In genomic region chr3:166837535-166837934, GRCh38 we compare ENCODE assay signal across 9 cellular contexts.
DNase-seq lines count a peak whose midpoint lies in the region; ATAC-seq and TF ChIP-seq lines count a peak whose summit lies in the region.
"Had no signal": no experiment of that assay in that cellular context is flagged by ENCODE, and none has a peak within 500 bp of the region (broad histone marks: within the 10 kb centered on the region; RNA-seq: fewer than 3 reads in every experiment).

No MANE protein-coding gene starts in this region.

- H3K4me1 ChIP-seq in GM23338 (ENCODE audit: insufficient read depth) (no peaks in the 10 kb centered on the region), adrenal gland (replicated peaks in 1 of 2) (no peaks in the 10 kb centered on the region)
- H3K4me1 ChIP-seq: colonic mucosa had no signal

- H3K27ac Mint-ChIP-seq in GM23338, result no peak overlapping the region

- DNase-seq in COLO829 (ENCODE audit: low spot score) (peak; percentile 18), GM23338 (ENCODE audit: low spot score) (peak; percentile 75), NCI-H226 (peak; percentile 1), fibroblast of mammary gland (ENCODE audit: low read depth) (peak; percentile 8), adrenal gland (no peak), UCSD-AML1 (lab: John Stamatoyannopoulos, UW; ENCODE audit: unreplicated experiment) (no peak), OCI-M2 (lab: John Stamatoyannopoulos, UW; ENCODE audit: unreplicated experiment) (no peak)
- DNase-seq in activated T-cell treated with anti-CD3 and anti-CD28 coated beads, Interleukin-2, amount 50 U/mL, for 4 hours, result no peak
- DNase-seq: colonic mucosa had no signal

- ATAC-seq in GM23338, result peak; percentile 92
- ATAC-seq in activated T-cell treated with anti-CD3 and anti-CD28 coated beads, Interleukin-2, amount 50 U/mL, for 4 hours, result no peak

- H4K20me1 ChIP-seq in GM23338 (replicated peaks; ENCODE audit: insufficient read depth), result no peaks in the 10 kb centered on the region

- no peak for TF ChIP-seq POLR2A in adrenal gland (IDR thresholded peaks at IDR 0.05)

- H3K27me3 ChIP-seq in GM23338 (ENCODE audit: insufficient read depth) (no peaks in the 10 kb centered on the region), adrenal gland (no peaks in the 10 kb centered on the region)
- H3K27me3 ChIP-seq: colonic mucosa had no signal

- peak; percentile 76 to 82 for TF ChIP-seq CTCF in GM23338 (conservative IDR thresholded peaks at IDR 0.05; ENCODE audit: low read depth in 2 of 2)
- peak; percentile 17 for TF ChIP-seq CTCF in fibroblast of mammary gland (conservative IDR thresholded peaks at IDR 0.05; ENCODE audit: control insufficient read depth, insufficient read depth, low read depth, low read length)
- TF ChIP-seq CTCF in adrenal gland (IDR thresholded peaks at IDR 0.05), result no peak

- no peaks in the 10 kb centered on the region for H3K9me3 ChIP-seq in adrenal gland (replicated peaks in 1 of 3)
- H3K9me3 ChIP-seq: colonic mucosa had no signal

- H3K4me1 Mint-ChIP-seq in GM23338, result no peaks in the 10 kb centered on the region; the same call in 2 of the 3 replicates
- H3K4me1 Mint-ChIP-seq in activated T-cell treated with anti-CD3 and anti-CD28 coated beads, Interleukin-2, amount 50 U/mL, for 4 hours (ENCODE audit: low read depth), result no peaks in the 10 kb centered on the region

- no peaks in the 10 kb centered on the region for H3K9me3 Mint-ChIP-seq in GM23338
- H3K9me3 Mint-ChIP-seq in activated T-cell treated with anti-CD3 and anti-CD28 coated beads, Interleukin-2, amount 50 U/mL, for 4 hours, result peaks cover 9% of the 10 kb centered on the region

- intact Hi-C loops in adrenal gland (cut with DNase I), result no loop called here

- no peak overlapping the region for H3K4me3 Mint-ChIP-seq in GM23338
- no peak overlapping the region for H3K4me3 Mint-ChIP-seq in activated T-cell treated with anti-CD3 and anti-CD28 coated beads, Interleukin-2, amount 50 U/mL, for 4 hours

- H3K27ac ChIP-seq in GM23338 (ENCODE audit: low read depth), result no peak overlapping the region
- H3K27ac ChIP-seq in adrenal gland, result no peak overlapping the region
- H3K27ac ChIP-seq: colonic mucosa had no signal

- H3K27me3 Mint-ChIP-seq in GM23338 (ENCODE audit: insufficient read depth, low read depth, poor library complexity), result no peaks in the 10 kb centered on the region
- no peaks in the 10 kb centered on the region for H3K27me3 Mint-ChIP-seq in activated T-cell treated with anti-CD3 and anti-CD28 coated beads, Interleukin-2, amount 50 U/mL, for 4 hours (ENCODE audit: low read depth)

- H3K79me2 ChIP-seq in GM23338 (replicated peaks; ENCODE audit: insufficient read depth), result no peaks in the 10 kb centered on the region

- no peak overlapping the region for H2AFZ ChIP-seq in GM23338

- H3K4me3 ChIP-seq in GM23338, result no peak overlapping the region
- H3K4me3 ChIP-seq in fibroblast of mammary gland (ENCODE audit: control insufficient read depth, low read depth, low read length), result no peak overlapping the region
- H3K4me3 ChIP-seq in adrenal gland, result no peak overlapping the region
- H3K4me3 ChIP-seq: colonic mucosa had no signal

- H3F3A ChIP-seq in GM23338 (replicated peaks; ENCODE audit: low read depth), result no peaks in the 10 kb centered on the region

- H3K36me3 ChIP-seq in GM23338 (ENCODE audit: insufficient read depth), result no peaks in the 10 kb centered on the region
- H3K36me3 ChIP-seq in adrenal gland (replicated peaks in 1 of 2), result no peaks in the 10 kb centered on the region
- H3K36me3 ChIP-seq: colonic mucosa had no signal

- H3K9me2 ChIP-seq in GM23338 (ENCODE audit: insufficient read depth), result no peaks in the 10 kb centered on the region

- H3K4me2 ChIP-seq in GM23338, result no peak overlapping the region

- WGBS in adrenal gland, 4 donors, result 61 to 81% (median 68%) methylated on average over 4 of the region's 4 CpGs

- no peaks in the 10 kb centered on the region for H3K36me3 Mint-ChIP-seq in GM23338 (ENCODE audit: low read depth)
- no peaks in the 10 kb centered on the region for H3K36me3 Mint-ChIP-seq in activated T-cell treated with anti-CD3 and anti-CD28 coated beads, Interleukin-2, amount 50 U/mL, for 4 hours (ENCODE audit: insufficient read depth)

TF ChIP-seq in GM23338, 12 proteins besides CTCF, POLR2A, EP300 and RAD21:
- TF ChIP-seq ETS1 (IDR thresholded peaks at IDR 0.05) (no peak), POLR2AphosphoS5 (IDR thresholded peaks at IDR 0.05; ENCODE audit: low read depth) (no peak), CREB1 (CRISPR knock-in tag; IDR thresholded peaks at IDR 0.05; ENCODE audit: low read depth) (no peak), STAT1 (IDR thresholded peaks at IDR 0.05; ENCODE audit: unreplicated experiment) (no peak), ZNF462 (CRISPR knock-in tag; IDR thresholded peaks at IDR 0.05) (no peak), ZNF331 (CRISPR knock-in tag; IDR thresholded peaks at IDR 0.05; ENCODE audit: low read depth) (no peak), NANOG (IDR thresholded peaks at IDR 0.05; ENCODE audit: borderline replicate concordance) (no peak), ZNF114 (CRISPR knock-in tag; IDR thresholded peaks at IDR 0.05) (no peak)

Comparison
In these comparisons a context has a peak if more than half of its experiments do, and no peak if none do; other contexts are left out.
1. DNase-seq: peak in COLO829 (single experiment), GM23338 (single experiment), NCI-H226 (single experiment) and fibroblast of mammary gland (single experiment); none in activated T-cell treated with anti-CD3 and anti-CD28 coated beads, Interleukin-2, amount 50 U/mL, for 4 hours (single experiment), adrenal gland (0 of 7), UCSD-AML1 (single experiment) and OCI-M2 (single experiment).
2. CTCF ChIP-seq: peak in GM23338 (2 of 2) and fibroblast of mammary gland (single experiment); none in adrenal gland (0 of 6).